Comparison of ENCODE assay signal across 21 cellular contexts in genomic region chr2:121161272-121161671, GRCh38.
"Had no signal": no experiment of that assay in that cellular context is flagged by ENCODE, and none has a peak within 500 bp of the region (broad histone marks: within the 10 kb centered on the region; RNA-seq: fewer than 3 reads in every experiment).

No MANE protein-coding gene starts in this region.

- DNase-seq: activated CD4-positive, alpha-beta T cell treated with anti-CD3 and anti-CD28 coated beads, Interleukin-2, amount 10 ng/mL, durations not matched to agents 24 days and 14 days; activated CD4-positive, alpha-beta T cell treated with anti-CD3 and anti-CD28 coated beads, Interleukin-2, amount 50 U/mL, for 4 hours; activated CD8-positive, alpha-beta T cell treated with anti-CD3 and anti-CD28 coated beads for 36 hours; activated gamma-delta T cell; activated naive CD4-positive, alpha-beta T cell treated with Interleukin-2 at 50 U/mL for 16 hours; activated naive CD8-positive, alpha-beta T cell treated with anti-CD3 and anti-CD28 coated beads, Interleukin-2, amount 10 ng/mL, durations not matched to agents 7 days and 5 days; activated T-cell treated with anti-CD3 and anti-CD28 coated beads, Interleukin-2, amount 50 U/mL, for 24 hours; amygdala; NCI-H1092 treated with DMSO at 0.1 percent for 48 hours; NCI-H1436; NCI-H187; NCI-H2029 treated with DMSO at 0.1 percent for 48 hours; NCI-H2107; NCI-H2171; NCI-H510A; NCI-H526; NCI-H82; NK-92 treated with Interleukin-12 subunit alpha and Interleukin-12 subunit beta, amount 100 ng/mL, for 24 hours; SHP77 treated with DMSO at 0.1 percent for 48 hours; SK-N-SH had no signal

- FAIRE-seq: TTC549 had no signal

- ATAC-seq: activated CD8-positive, alpha-beta T cell treated with anti-CD3 and anti-CD28 coated beads for 36 hours had no signal
